In the genomic region with DNA sequence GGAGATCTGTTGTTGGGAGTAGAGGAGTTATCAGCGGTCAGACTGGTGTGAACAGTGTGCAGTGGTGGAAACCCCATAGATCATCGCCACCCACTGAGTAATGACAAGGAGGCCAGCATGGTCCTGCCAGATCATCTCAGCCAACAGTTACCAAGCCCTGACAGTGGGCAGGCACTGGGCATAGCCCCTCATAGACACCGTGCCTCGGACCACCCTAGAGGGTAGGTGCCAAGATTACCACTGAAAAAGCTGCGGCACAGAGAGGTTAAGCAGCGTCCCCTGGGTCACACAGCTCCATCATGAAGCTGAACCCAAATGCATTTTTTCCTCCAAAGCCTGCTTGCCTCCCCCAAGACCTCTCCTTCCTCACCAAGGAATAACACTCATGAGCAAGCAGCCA, we compare ENCODE assay signal across 18 cellular contexts. TPM values are rescaled to one million over a fixed set of nuclear protein-coding genes. Genes with fewer than 3 reads are reported as not detected.
"Had no signal": no experiment of that assay in that cellular context is flagged by ENCODE, and none has a peak within 500 bp of the region (broad histone marks: within the 10 kb centered on the region; RNA-seq: fewer than 3 reads in every experiment).

No MANE protein-coding gene starts in this region.

- H3K4me3 ChIP-seq: heart right ventricle, lower lobe of right lung, prostate gland, sigmoid colon had no signal

- H3K36me3 Mint-ChIP-seq: activated naive CD8-positive, alpha-beta T cell had no signal

- H3K9me3 ChIP-seq: heart right ventricle, lower lobe of right lung, prostate gland, sigmoid colon had no signal

- DNase-seq: activated CD4-positive, alpha-beta T cell treated with anti-CD3 and anti-CD28 coated beads, Interleukin-2, amount 50 U/mL, for 1 hour; activated CD4-positive, CD25-positive, alpha-beta regulatory T cell; activated effector memory CD4-positive, alpha-beta T cell treated with anti-CD3 and anti-CD28 coated beads, Interleukin-2, amount 50 U/mL, for 16 hours; heart right ventricle; lower lobe of right lung; sigmoid colon; stimulated activated CD4-positive, alpha-beta T cell treated with anti-CD3 and anti-CD28 coated beads, Interleukin-12 subunit alpha, Interleukin-12 subunit beta, amount 100 ng/mL, for 4 hours; stimulated activated CD4-positive, alpha-beta T cell treated with anti-CD3 and anti-CD28 coated beads, Interleukin-2, amount 100 ng/mL, for 48 hours; stimulated activated naive CD4-positive, alpha-beta T cell treated with Interleukin-2 at 50 U/mL for 16 hours had no signal

- H3K4me3 Mint-ChIP-seq: activated naive CD8-positive, alpha-beta T cell had no signal

- H3K4me1 ChIP-seq: heart right ventricle had no signal

- H3K36me3 ChIP-seq: heart right ventricle, lower lobe of right lung, prostate gland, sigmoid colon had no signal

- ATAC-seq: heart right ventricle had no signal

- H3K27ac ChIP-seq: heart right ventricle, lower lobe of right lung, prostate gland had no signal

- H3K27ac Mint-ChIP-seq: activated naive CD8-positive, alpha-beta T cell had no signal

- FAIRE-seq: bronchial epithelial cell, colon, frontal cortex had no signal

RNA-seq across cellular contexts. Expression of a gene that starts 21.5 kb away (rescaled TPM):
- total RNA-seq: bronchial epithelial cell; fibroblast of lung; T-helper 2 cell treated with Interferon-gamma antibody and Interleukin-4, amounts not matched to agents 100 ng/mL and 5 ng/mL, for 36 hours had no signal
- polyA plus RNA-seq: fibroblast of lung had no signal

RNA-seq across cellular contexts. Expression of a gene that starts 41.7 kb away (rescaled TPM):
- total RNA-seq: bronchial epithelial cell; fibroblast of lung; frontal cortex; heart right ventricle; kidney epithelial cell; lower lobe of right lung; sigmoid colon; T-helper 2 cell treated with Interferon-gamma antibody and Interleukin-4, amounts not matched to agents 100 ng/mL and 5 ng/mL, for 36 hours; urinary bladder had no signal
- polyA plus RNA-seq: fibroblast of lung, heart right ventricle, sigmoid colon, urinary bladder had no signal
